1 cellular context compared by ENCODE assay signal in genomic region chr1:183841950-183842816, GRCh38.
TF ChIP-seq lines count a peak whose summit lies in the region.

No MANE protein-coding gene starts in this region.

TF ChIP-seq in HepG2, 621 proteins besides CTCF, POLR2A, EP300 and RAD21 (continued from another document and continues in another):
- TF ChIP-seq ZNF784 (CRISPR knock-in tag; IDR thresholded peaks at IDR 0.05; ENCODE audit: borderline replicate concordance) (no peak), ARNT2 (CRISPR knock-in tag; IDR thresholded peaks at IDR 0.05; ENCODE audit: low read depth) (no peak), AGO2 (optimal IDR thresholded peaks at IDR 0.05; ENCODE audit: low read depth, low read length) (no peak), ATRX (CRISPR knock-in tag; IDR thresholded peaks at IDR 0.05; ENCODE audit: borderline replicate concordance) (no peak), PAWR (CRISPR knock-in tag; IDR thresholded peaks at IDR 0.05; ENCODE audit: borderline replicate concordance) (no peak), HMGXB3 (CRISPR knock-in tag; IDR thresholded peaks at IDR 0.05; ENCODE audit: borderline replicate concordance) (no peak), ZHX2 (IDR thresholded peaks at IDR 0.05; ENCODE audit: low read depth) (no peak), ZHX2 (CRISPR knock-in tag; IDR thresholded peaks at IDR 0.05; ENCODE audit: borderline replicate concordance) (no peak), LCORL (IDR thresholded peaks at IDR 0.05) (no peak), LCORL (CRISPR knock-in tag; IDR thresholded peaks at IDR 0.05) (peak; percentile 44; the same call in 1 of the 2 replicates), ZNF766 (CRISPR knock-in tag; IDR thresholded peaks at IDR 0.05; ENCODE audit: borderline replicate concordance) (no peak), XBP1 (CRISPR knock-in tag; IDR thresholded peaks at IDR 0.05) (no peak), ASH2L (IDR thresholded peaks at IDR 0.05; ENCODE audit: insufficient read length, low read depth, low read length) (no peak), ZBTB20 (CRISPR knock-in tag; IDR thresholded peaks at IDR 0.05; ENCODE audit: borderline replicate concordance, low read depth) (no peak), MTA1 (CRISPR knock-in tag; IDR thresholded peaks at IDR 0.05; ENCODE audit: borderline replicate concordance) (no peak), ZNF329 (CRISPR knock-in tag; IDR thresholded peaks at IDR 0.05; ENCODE audit: low read depth) (no peak), ZNF354B (CRISPR knock-in tag; IDR thresholded peaks at IDR 0.05) (no peak), MYPOP (CRISPR knock-in tag; IDR thresholded peaks at IDR 0.05) (no peak), MEIS1 (CRISPR knock-in tag; IDR thresholded peaks at IDR 0.05; ENCODE audit: borderline replicate concordance) (no peak), STAT6 (CRISPR knock-in tag; IDR thresholded peaks at IDR 0.05; ENCODE audit: borderline replicate concordance) (no peak), CREM (IDR thresholded peaks at IDR 0.05) (peak; percentile 26; the same call in 1 of the 2 replicates), CREM (CRISPR knock-in tag; IDR thresholded peaks at IDR 0.05) (no peak), HES4 (CRISPR knock-in tag; IDR thresholded peaks at IDR 0.05; ENCODE audit: borderline replicate concordance) (no peak), ZNF574 (CRISPR knock-in tag; IDR thresholded peaks at IDR 0.05) (no peak), YEATS2 (CRISPR knock-in tag; IDR thresholded peaks at IDR 0.05; ENCODE audit: borderline replicate concordance) (peak; percentile 28; the same call in 1 of the 2 replicates), HDAC2 (CRISPR knock-in tag; IDR thresholded peaks at IDR 0.05) (no peak), BRCA1 (CRISPR knock-in tag; IDR thresholded peaks at IDR 0.05) (no peak), ARID2 (CRISPR knock-in tag; IDR thresholded peaks at IDR 0.05; ENCODE audit: borderline replicate concordance) (no peak), ZMYM3 (CRISPR knock-in tag; IDR thresholded peaks at IDR 0.05) (no peak), CSRNP2 (CRISPR knock-in tag; conservative IDR thresholded peaks at IDR 0.05; ENCODE audit: low read depth) (no peak), ZBTB14 (CRISPR knock-in tag; IDR thresholded peaks at IDR 0.05) (no peak), ZNF468 (CRISPR knock-in tag; IDR thresholded peaks at IDR 0.05) (no peak)
